ENCODE assay signal across 14 cellular contexts in the genomic region with DNA sequence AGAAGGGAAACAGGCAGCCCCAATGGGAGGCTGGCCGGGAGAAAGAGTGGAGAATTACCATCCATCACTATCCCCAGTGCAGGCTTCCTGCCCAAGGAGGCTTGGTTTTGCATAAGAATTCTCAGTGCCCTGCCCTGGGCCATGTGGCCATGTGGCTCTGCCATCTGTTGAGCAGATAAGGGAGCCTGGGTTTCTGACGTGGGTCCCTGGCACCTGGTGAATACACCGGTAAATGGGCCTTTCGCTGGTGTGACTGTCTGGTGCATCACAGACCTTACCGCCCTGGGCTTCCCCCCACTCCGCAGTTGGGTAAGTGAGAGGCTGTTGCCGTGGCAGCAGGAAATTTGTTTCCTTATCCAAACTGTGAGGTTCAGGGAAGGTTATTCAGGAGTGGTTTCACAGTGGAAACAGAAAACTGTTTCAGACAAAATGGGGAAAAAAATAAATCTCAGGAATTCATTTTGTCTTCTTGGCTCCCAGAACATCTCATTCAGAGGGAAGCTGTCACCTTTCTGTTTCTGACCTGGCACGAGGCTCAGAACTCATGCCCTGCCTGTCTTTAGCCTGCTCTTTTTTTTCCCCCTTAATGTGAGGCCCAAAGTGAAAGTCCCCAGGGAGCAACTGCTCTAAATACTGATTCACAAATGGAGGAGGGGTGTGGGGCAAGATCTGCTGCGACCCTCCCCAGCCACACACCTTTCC. TPM values are rescaled to one million over a fixed set of nuclear protein-coding genes. Genes with fewer than 3 reads are reported as not detected.
DNase-seq lines count a peak whose midpoint lies in the region; ATAC-seq and TF ChIP-seq lines count a peak whose summit lies in the region.
"Had no signal": no experiment of that assay in that cellular context is flagged by ENCODE, and none has a peak within 500 bp of the region (broad histone marks: within the 10 kb centered on the region; RNA-seq: fewer than 3 reads in every experiment).

No MANE protein-coding gene starts in this region.

- no peaks in the 10 kb centered on the region for H4K20me1 ChIP-seq in GM23338 (replicated peaks; ENCODE audit: insufficient read depth)

- H3K36me3 ChIP-seq in GM23338 (ENCODE audit: insufficient read depth) (no peaks in the 10 kb centered on the region), esophagus muscularis mucosa (no peaks in the 10 kb centered on the region)
- H3K36me3 ChIP-seq: breast epithelium had no signal

- TF ChIP-seq EP300 in esophagus muscularis mucosa (IDR thresholded peaks at IDR 0.05), result no peak

- H3K9me2 ChIP-seq in GM23338 (ENCODE audit: insufficient read depth), result peaks cover 11% of the 10 kb centered on the region

- H3K36me3 Mint-ChIP-seq in GM23338 (ENCODE audit: low read depth), result no peaks in the 10 kb centered on the region
- H3K36me3 Mint-ChIP-seq in activated naive CD8-positive, alpha-beta T cell treated with anti-CD3 and anti-CD28 coated beads, Interleukin-2, amount 50 U/mL, for 24 hours (ENCODE audit: low read depth), result no peaks in the 10 kb centered on the region

- no peak overlapping the region for H3K4me3 ChIP-seq in GM23338
- no peak overlapping the region for H3K4me3 ChIP-seq in esophagus muscularis mucosa
- H3K4me3 ChIP-seq: breast epithelium had no signal

- peak; percentile 62 for ATAC-seq in GM23338
- ATAC-seq in omental fat pad (ENCODE audit: low FRiP score), result peak; percentile 41
- ATAC-seq in activated naive CD8-positive, alpha-beta T cell treated with anti-CD3 and anti-CD28 coated beads, Interleukin-2, amount 50 U/mL, for 24 hours, result no peak

- intact Hi-C loops in esophagus muscularis mucosa (cut with DNase I), result no loop called here

- peaks cover 19% of the 10 kb centered on the region for H3K4me1 Mint-ChIP-seq in GM23338
- H3K4me1 Mint-ChIP-seq in activated naive CD8-positive, alpha-beta T cell treated with anti-CD3 and anti-CD28 coated beads, Interleukin-2, amount 50 U/mL, for 24 hours, result peaks cover 13% of the 10 kb centered on the region

- peak overlapping the region; percentile 12; the same call in 1 of the 2 replicates for H3K4me2 ChIP-seq in GM23338

- H3K9me3 Mint-ChIP-seq in GM23338, result no peaks in the 10 kb centered on the region
- H3K9me3 Mint-ChIP-seq in activated naive CD8-positive, alpha-beta T cell treated with anti-CD3 and anti-CD28 coated beads, Interleukin-2, amount 50 U/mL, for 24 hours, result no peaks in the 10 kb centered on the region
- H3K9me3 Mint-ChIP-seq: activated T-helper 1 cell treated with anti-CD3 and anti-CD28 coated beads, Interleukin-12 subunit alpha, Interleukin-12 subunit beta, Interleukin-2, Interleukin-4 antibody, amounts not matched to agents 30 ng/mL and 10 ng/mL and 1 ng/mL, durations not matched to agents 14 hours and 24 hours and 36 hours; nephron had no signal

- no peak overlapping the region for H3K27ac ChIP-seq in GM23338 (ENCODE audit: low read depth)
- no peak overlapping the region for H3K27ac ChIP-seq in esophagus muscularis mucosa (replicated peaks in 1 of 4)
- H3K27ac ChIP-seq: breast epithelium, epithelial cell of prostate had no signal

- H3K79me2 ChIP-seq in GM23338 (replicated peaks; ENCODE audit: insufficient read depth), result no peaks in the 10 kb centered on the region

- TF ChIP-seq POLR2A in esophagus muscularis mucosa (IDR thresholded peaks at IDR 0.05; ENCODE audit: low read depth), result no peak

- H3K4me1 ChIP-seq in GM23338 (ENCODE audit: insufficient read depth) (peaks cover 30% of the 10 kb centered on the region), esophagus muscularis mucosa (peaks cover 0 to 13% (median 0%) of the 10 kb centered on the region in 4 donors)
- H3K4me1 ChIP-seq: breast epithelium had no signal

- WGBS in esophagus muscularis mucosa, result 49% methylated on average over 9 of the region's 9 CpGs

- H3F3A ChIP-seq in GM23338 (replicated peaks; ENCODE audit: low read depth), result no peaks in the 10 kb centered on the region

- H3K9me3 ChIP-seq in esophagus muscularis mucosa, result no peaks in the 10 kb centered on the region
- H3K9me3 ChIP-seq: breast epithelium had no signal

- H3K27me3 ChIP-seq in GM23338 (ENCODE audit: insufficient read depth), result no peaks in the 10 kb centered on the region
- no peaks in the 10 kb centered on the region for H3K27me3 ChIP-seq in esophagus muscularis mucosa
- H3K27me3 ChIP-seq: breast epithelium had no signal

- DNase-seq in GM23338 (ENCODE audit: low spot score) (peak; percentile 56), NCI-H526 treated with DMSO at 0.1 percent for 48 hours (lab: John Stamatoyannopoulos, UW) (peak; percentile 1), esophagus muscularis mucosa (ENCODE audit: extremely low spot score) (peak; percentile 68), omental fat pad (ENCODE audit: low spot score) (no peak), NCI-H1105 treated with DMSO at 0.1 percent for 48 hours (lab: John Stamatoyannopoulos, UW) (no peak), NCI-H1417 treated with DMSO at 0.1 percent for 48 hours (lab: John Stamatoyannopoulos, UW) (no peak)
- DNase-seq in activated naive CD8-positive, alpha-beta T cell treated with anti-CD3 and anti-CD28 coated beads, Interleukin-2, amount 50 U/mL, for 24 hours, result no peak
- DNase-seq in stimulated activated naive CD4-positive, alpha-beta T cell treated with Interleukin-2 at 50 U/mL for 16 hours (lab: John Stamatoyannopoulos, UW), result no peak
- DNase-seq: activated CD4-positive, alpha-beta T cell treated with anti-CD3 and anti-CD28 coated beads for 1 hour; NCI-H446 had no signal

- TF ChIP-seq CTCF in GM23338 (conservative IDR thresholded peaks at IDR 0.05; ENCODE audit: low read depth in 2 of 2) (no peak), esophagus muscularis mucosa (IDR thresholded peaks at IDR 0.05) (no peak), omental fat pad (IDR thresholded peaks at IDR 0.05) (no peak)

- peaks cover 12% of the 10 kb centered on the region for H3K27me3 Mint-ChIP-seq in GM23338 (ENCODE audit: insufficient read depth, low read depth, poor library complexity)
- H3K27me3 Mint-ChIP-seq in activated naive CD8-positive, alpha-beta T cell treated with anti-CD3 and anti-CD28 coated beads, Interleukin-2, amount 50 U/mL, for 24 hours, result peaks cover 2% of the 10 kb centered on the region

- peak overlapping the region; percentile 3 for H2AFZ ChIP-seq in GM23338

- no peak overlapping the region; the same call in 1 of the 2 replicates for H3K27ac Mint-ChIP-seq in GM23338
- H3K27ac Mint-ChIP-seq in activated naive CD8-positive, alpha-beta T cell treated with anti-CD3 and anti-CD28 coated beads, Interleukin-2, amount 50 U/mL, for 24 hours, result no peak overlapping the region
- H3K27ac Mint-ChIP-seq: activated T-helper 1 cell treated with anti-CD3 and anti-CD28 coated beads, Interleukin-12 subunit alpha, Interleukin-12 subunit beta, Interleukin-2, Interleukin-4 antibody, amounts not matched to agents 30 ng/mL and 10 ng/mL and 1 ng/mL, durations not matched to agents 14 hours and 24 hours and 36 hours; nephron had no signal

- H3K4me3 Mint-ChIP-seq in GM23338, result no peak overlapping the region; the same call in 2 of the 3 replicates
- no peak overlapping the region for H3K4me3 Mint-ChIP-seq in activated naive CD8-positive, alpha-beta T cell treated with anti-CD3 and anti-CD28 coated beads, Interleukin-2, amount 50 U/mL, for 24 hours
- H3K4me3 Mint-ChIP-seq: activated T-helper 1 cell treated with anti-CD3 and anti-CD28 coated beads, Interleukin-12 subunit alpha, Interleukin-12 subunit beta, Interleukin-2, Interleukin-4 antibody, amounts not matched to agents 30 ng/mL and 10 ng/mL and 1 ng/mL, durations not matched to agents 14 hours and 24 hours and 36 hours; nephron had no signal

TF ChIP-seq in GM23338, 12 proteins besides CTCF, POLR2A, EP300 and RAD21 (continues in another document):
- TF ChIP-seq ZNF331 (CRISPR knock-in tag; IDR thresholded peaks at IDR 0.05; ENCODE audit: low read depth), result no peak
- no peak for TF ChIP-seq EZH2 (IDR thresholded peaks at IDR 0.05; ENCODE audit: low read depth, unreplicated experiment)
- TF ChIP-seq ZNF114 (CRISPR knock-in tag; IDR thresholded peaks at IDR 0.05), result no peak
- no peak for TF ChIP-seq CREB1 (CRISPR knock-in tag; IDR thresholded peaks at IDR 0.05; ENCODE audit: low read depth)
- TF ChIP-seq NANOG (IDR thresholded peaks at IDR 0.05; ENCODE audit: borderline replicate concordance), result no peak
- no peak for TF ChIP-seq POLR2AphosphoS5 (IDR thresholded peaks at IDR 0.05; ENCODE audit: low read depth)
- no peak for TF ChIP-seq STAT1 (IDR thresholded peaks at IDR 0.05; ENCODE audit: unreplicated experiment)
- TF ChIP-seq EZH2phosphoT487 (IDR thresholded peaks at IDR 0.05; ENCODE audit: unreplicated experiment), result no peak

RNA-seq across cellular contexts. Expression of gene TMEM163, which starts 54.7 kb away (rescaled TPM):
- 0.85 and 1.1 TPM in 2 replicates for total RNA-seq in GM23338 (2014; rRNA removed; shearing (Covaris generic))
- 1.3 and 1.8 TPM in 2 replicates for polyA plus RNA-seq in GM23338 (2016; fragmentation: Nextera tagmentation; extraction: Ambion mirVana)
- total RNA-seq in esophagus muscularis mucosa (1 to 10 TPM in 3 of 4 donors, under 1 TPM in 1; 0.42 to 1.3 (median 1.1) TPM), omental fat pad (1 to 10 TPM in 2 of 4 donors, under 1 TPM in 2; 0.28 to 6.4 (median 1.2) TPM)

Comparison
In these comparisons a context has a peak if more than half of its experiments do, and no peak if none do; other contexts are left out.
1. DNase-seq: peak in GM23338 (single experiment), NCI-H526 treated with DMSO at 0.1 percent for 48 hours (single experiment) and esophagus muscularis mucosa (single experiment); none in omental fat pad (single experiment), activated naive CD8-positive, alpha-beta T cell treated with anti-CD3 and anti-CD28 coated beads, Interleukin-2, amount 50 U/mL, for 24 hours (single experiment), NCI-H1105 treated with DMSO at 0.1 percent for 48 hours (single experiment), stimulated activated naive CD4-positive, alpha-beta T cell treated with Interleukin-2 at 50 U/mL for 16 hours (single experiment) and NCI-H1417 treated with DMSO at 0.1 percent for 48 hours (single experiment).